12 cellular contexts compared by ENCODE assay signal in the genomic region with DNA sequence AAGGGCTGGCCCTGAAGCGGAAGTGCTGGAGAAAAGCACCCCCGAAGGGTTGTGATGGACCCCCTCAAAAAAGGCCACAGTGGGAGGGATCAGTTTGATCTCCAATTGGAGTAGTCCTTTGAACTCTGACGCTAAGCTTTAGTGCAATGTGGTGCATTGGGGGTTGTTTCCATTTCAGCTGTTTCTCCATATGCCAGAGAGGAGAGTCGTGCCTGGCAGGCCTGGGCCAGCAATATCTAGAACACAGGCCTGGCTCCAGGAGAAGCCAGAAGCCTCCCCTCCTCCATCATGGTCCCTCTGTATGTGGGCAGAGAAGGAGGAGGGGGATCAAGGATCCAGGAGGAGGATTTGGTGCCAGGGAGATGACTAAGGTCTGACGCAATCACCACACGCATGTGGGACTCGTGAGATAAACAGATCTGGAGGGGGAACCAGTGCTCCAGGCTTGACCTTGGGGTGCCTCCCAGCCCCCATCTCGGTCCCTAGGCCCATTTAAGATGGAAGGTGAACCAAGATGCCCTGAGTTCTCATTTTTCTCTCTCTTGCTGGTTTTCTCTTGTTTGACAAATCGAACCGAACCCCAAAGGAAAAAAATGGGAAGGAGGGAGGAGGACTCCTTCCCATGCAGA.
DNase-seq lines count a peak whose midpoint lies in the region; TF ChIP-seq lines count a peak whose summit lies in the region.
"Had no signal": no experiment of that assay in that cellular context is flagged by ENCODE, and none has a peak within 500 bp of the region (broad histone marks: within the 10 kb centered on the region; RNA-seq: fewer than 3 reads in every experiment).

No MANE protein-coding gene starts in this region.

- no peaks in the 10 kb centered on the region for H3K36me3 ChIP-seq in A673 (ENCODE audit: insufficient read depth, low read length, poor library complexity, severe bottlenecking)
- H3K36me3 ChIP-seq: thyroid gland had no signal

- CTCF ChIA-PET in RWPE1 (lab: Yijun Ruan, JAX) (no interaction called here), A673 (lab: Charles Lee) (no interaction called here)

- H3K27ac ChIP-seq in RWPE1: peak overlapping the region; percentile 68
- peak overlapping the region in 12 of 21 experiments; percentile 0 to 68 (median 51) for H3K27ac ChIP-seq in skin epidermis
- H3K27ac ChIP-seq in A673 (ENCODE audit: low read depth, low read length, poor library complexity, severe bottlenecking): no peak overlapping the region
- H3K27ac ChIP-seq: foreskin keratinocyte, thyroid gland had no signal

- no peaks in the 10 kb centered on the region for H3K4me1 ChIP-seq in A673 (ENCODE audit: insufficient read depth, low read length, poor library complexity, severe bottlenecking)
- H3K4me1 ChIP-seq: thyroid gland had no signal

- no peaks in the 10 kb centered on the region for H3K27me3 ChIP-seq in A673 (replicated peaks; ENCODE audit: insufficient read depth, low read depth, low read length, poor library complexity)
- H3K27me3 ChIP-seq: foreskin keratinocyte, thyroid gland had no signal

- POLR2A ChIA-PET in RWPE1 (lab: Yijun Ruan, JAX; ENCODE audit: low non-redundant PET) (no interaction called here), A673 (lab: Charles Lee; ENCODE audit: low non-redundant PET) (no interaction called here)

- H3K9me3 ChIP-seq in A673 (ENCODE audit: low read depth, low read length, poor library complexity, severe bottlenecking): no peaks in the 10 kb centered on the region
- H3K9me3 ChIP-seq: thyroid gland had no signal

- DNase-seq in NCI-H146 (lab: John Stamatoyannopoulos, UW) (peak; percentile 17), NCI-H146 treated with DMSO at 0.1 percent for 48 hours (lab: John Stamatoyannopoulos, UW; ENCODE audit: unreplicated experiment) (no peak), RWPE1 (ENCODE audit: low spot score) (peak; percentile 51), glomerular visceral epithelial cell (ENCODE audit: extremely low spot score) (peak; percentile 24), A673 (ENCODE audit: low spot score) (no peak), germinal center (ENCODE audit: low spot score) (no peak), NCI-H82 treated with DMSO at 0.1 percent for 48 hours (lab: John Stamatoyannopoulos, UW; ENCODE audit: unreplicated experiment) (no peak)
- DNase-seq: 8988T, NCI-H526, thyroid gland had no signal

- intact Hi-C loops in A673 (cut with micrococcal nuclease; ENCODE audit: unreplicated experiment): no loop called here

- no TSS peak for BruUV-seq in A673 (replicated peaks; lab: Mats Ljungman, UMichigan)

- H3K4me3 ChIP-seq in skin epidermis (no peak overlapping the region), A673 (ENCODE audit: low read depth, low read length, poor library complexity, severe bottlenecking) (no peak overlapping the region)
- H3K4me3 ChIP-seq: thyroid gland had no signal

- TF ChIP-seq CTCF in RWPE1 (conservative IDR thresholded peaks at IDR 0.05; ENCODE audit: low read depth) (no peak), A673 (conservative IDR thresholded peaks at IDR 0.05; ENCODE audit: low read depth, low read length) (no peak)

Comparison
In these comparisons a context has a peak if more than half of its experiments do, and no peak if none do; other contexts are left out.
1. DNase-seq: peak in NCI-H146 (single experiment), RWPE1 (single experiment) and glomerular visceral epithelial cell (single experiment); none in NCI-H146 treated with DMSO at 0.1 percent for 48 hours (single experiment), A673 (single experiment), germinal center (single experiment) and NCI-H82 treated with DMSO at 0.1 percent for 48 hours (single experiment).